10 cellular contexts compared by ENCODE assay signal in genomic region chr6:11324453-11325023, GRCh38.
DNase-seq lines count a peak whose midpoint lies in the region; ATAC-seq, FAIRE-seq and TF ChIP-seq lines count a peak whose summit lies in the region.
"Had no signal": no experiment of that assay in that cellular context is flagged by ENCODE, and none has a peak within 500 bp of the region (broad histone marks: within the 10 kb centered on the region; RNA-seq: fewer than 3 reads in every experiment).

No MANE protein-coding gene starts in this region.

- H3K36me3 ChIP-seq in GM06990 (ENCODE audit: control insufficient read depth, insufficient read depth, low read length) (peaks cover 9% of the 10 kb centered on the region), kidney (ENCODE audit: control insufficient read depth in 1 of 2, insufficient read depth in 2 of 2, low read length in 2 of 2) (no peaks in the 10 kb centered on the region)

- no peak overlapping the region for H3K9ac ChIP-seq in kidney (ENCODE audit: low read length in 2 of 2)

- H3K9me3 ChIP-seq in kidney (ENCODE audit: control insufficient read depth in 1 of 2, low read length in 2 of 2), result no peaks in the 10 kb centered on the region

- no peak for TF ChIP-seq CTCF in GM06990 (IDR thresholded peaks at IDR 0.05; ENCODE audit: insufficient read depth, low read length, poor library complexity, severe bottlenecking)
- no peak for TF ChIP-seq CTCF in kidney (IDR thresholded peaks at IDR 0.05; ENCODE audit: borderline replicate concordance, extremely low read depth, insufficient read depth)

- ATAC-seq in GM21447 (IDR thresholded peaks at IDR 0.05; ENCODE audit: unreplicated experiment), result peak; percentile 87

- no peaks in the 10 kb centered on the region for H3K27me3 ChIP-seq in GM06990 (replicated peaks; ENCODE audit: control insufficient read depth, insufficient read depth, low read length)

- FAIRE-seq in kidney (lab: Jason Lieb, UNC), result no peak
- FAIRE-seq: endometrium had no signal

- H3K4me3 ChIP-seq in GM06990 (replicated peaks; ENCODE audit: low read depth, low read length) (peak overlapping the region; percentile 15), kidney (ENCODE audit: low read length in 2 of 2) (no peak overlapping the region)

- in situ Hi-C loops in KBM-7 (cut with MboI; ENCODE audit: low pct_unique_long_range_greater_than_20kb, low sequenced_read_pairs), result no loop called here

- peaks cover 4 to 6% of the 10 kb centered on the region in 2 donors for H3K4me1 ChIP-seq in kidney (ENCODE audit: control insufficient read depth in 1 of 2, insufficient read depth in 1 of 2, low read depth in 1 of 2, low read length in 2 of 2)

- peak overlapping the region; percentile 5 to 46 for H3K27ac ChIP-seq in kidney (ENCODE audit: low read depth in 2 of 2, low read length in 2 of 2)

- DNase-seq in GM06990 (ENCODE audit: extremely low read depth, insufficient read length), result peak; percentile 22
- peak; percentile 47 for DNase-seq in KBM-7
- DNase-seq in kidney, result no peak
- DNase-seq in GDM1 (lab: John Stamatoyannopoulos, UW), result no peak
- DNase-seq in NOMO-1 treated with dmso at 0.1 percent for 144 hours (lab: John Stamatoyannopoulos, UW; ENCODE audit: unreplicated experiment), result no peak
- DNase-seq in NCI-H146 treated with DMSO at 0.1 percent for 48 hours (lab: John Stamatoyannopoulos, UW; ENCODE audit: unreplicated experiment), result no peak
- DNase-seq in NCI-H2171 treated with DMSO at 0.1 percent for 48 hours (lab: John Stamatoyannopoulos, UW), result no peak
- DNase-seq: NCI-H69 had no signal

- intact Hi-C loops in kidney (cut with DNase I), result no loop called here

Comparison
In these comparisons a context has a peak if more than half of its experiments do, and no peak if none do; other contexts are left out.
1. DNase-seq: peak in GM06990 (single experiment) and KBM-7 (single experiment); none in kidney (single experiment), GDM1 (single experiment), NOMO-1 treated with dmso at 0.1 percent for 144 hours (single experiment), NCI-H146 treated with DMSO at 0.1 percent for 48 hours (single experiment) and NCI-H2171 treated with DMSO at 0.1 percent for 48 hours (single experiment).